ENCODE assay signal across 1 cellular context in the genomic region with DNA sequence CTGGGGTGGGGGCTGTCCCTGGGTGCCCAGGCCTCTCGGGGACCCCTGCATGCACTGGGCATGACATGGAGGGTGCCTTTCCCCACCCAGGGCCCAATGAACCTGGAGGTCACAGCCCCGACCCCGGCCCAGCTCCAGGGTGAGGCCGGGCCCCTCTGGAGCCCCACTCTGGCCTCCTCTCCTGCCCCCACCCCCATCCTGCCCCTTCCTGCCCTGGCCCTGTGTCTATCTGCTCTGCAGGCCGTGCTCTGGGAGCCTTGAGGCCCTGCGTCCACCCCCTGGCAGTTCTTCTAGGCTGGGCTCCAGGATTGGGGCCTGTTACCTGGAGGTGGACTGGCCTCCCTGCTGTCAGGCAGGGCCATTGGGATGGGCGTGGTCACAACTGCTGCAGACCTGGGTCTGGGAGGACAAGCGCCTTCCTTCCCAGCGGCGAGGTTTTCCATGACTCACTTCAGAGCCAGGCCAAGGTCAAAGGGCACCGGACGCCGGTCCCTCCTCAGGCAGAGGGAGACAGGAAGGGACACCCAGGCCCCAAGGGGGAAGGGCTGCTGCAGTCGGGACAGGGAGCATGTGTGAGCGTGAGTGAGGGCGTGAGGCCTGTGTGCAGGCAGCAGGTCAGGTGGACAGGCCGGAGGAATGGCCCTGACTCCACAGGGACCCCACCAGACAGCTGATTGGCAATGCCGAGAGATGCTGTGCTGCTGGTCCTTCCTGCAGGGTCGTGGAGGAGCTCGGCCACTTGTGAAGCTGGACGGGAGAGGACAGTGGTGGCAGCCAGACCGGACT.
TF ChIP-seq lines count a peak whose summit lies in the region.

No MANE protein-coding gene starts in this region.

TF ChIP-seq in HepG2, 621 proteins besides CTCF, POLR2A, EP300 and RAD21 (continued from another document and continues in another):
- TF ChIP-seq, protein P1, sequence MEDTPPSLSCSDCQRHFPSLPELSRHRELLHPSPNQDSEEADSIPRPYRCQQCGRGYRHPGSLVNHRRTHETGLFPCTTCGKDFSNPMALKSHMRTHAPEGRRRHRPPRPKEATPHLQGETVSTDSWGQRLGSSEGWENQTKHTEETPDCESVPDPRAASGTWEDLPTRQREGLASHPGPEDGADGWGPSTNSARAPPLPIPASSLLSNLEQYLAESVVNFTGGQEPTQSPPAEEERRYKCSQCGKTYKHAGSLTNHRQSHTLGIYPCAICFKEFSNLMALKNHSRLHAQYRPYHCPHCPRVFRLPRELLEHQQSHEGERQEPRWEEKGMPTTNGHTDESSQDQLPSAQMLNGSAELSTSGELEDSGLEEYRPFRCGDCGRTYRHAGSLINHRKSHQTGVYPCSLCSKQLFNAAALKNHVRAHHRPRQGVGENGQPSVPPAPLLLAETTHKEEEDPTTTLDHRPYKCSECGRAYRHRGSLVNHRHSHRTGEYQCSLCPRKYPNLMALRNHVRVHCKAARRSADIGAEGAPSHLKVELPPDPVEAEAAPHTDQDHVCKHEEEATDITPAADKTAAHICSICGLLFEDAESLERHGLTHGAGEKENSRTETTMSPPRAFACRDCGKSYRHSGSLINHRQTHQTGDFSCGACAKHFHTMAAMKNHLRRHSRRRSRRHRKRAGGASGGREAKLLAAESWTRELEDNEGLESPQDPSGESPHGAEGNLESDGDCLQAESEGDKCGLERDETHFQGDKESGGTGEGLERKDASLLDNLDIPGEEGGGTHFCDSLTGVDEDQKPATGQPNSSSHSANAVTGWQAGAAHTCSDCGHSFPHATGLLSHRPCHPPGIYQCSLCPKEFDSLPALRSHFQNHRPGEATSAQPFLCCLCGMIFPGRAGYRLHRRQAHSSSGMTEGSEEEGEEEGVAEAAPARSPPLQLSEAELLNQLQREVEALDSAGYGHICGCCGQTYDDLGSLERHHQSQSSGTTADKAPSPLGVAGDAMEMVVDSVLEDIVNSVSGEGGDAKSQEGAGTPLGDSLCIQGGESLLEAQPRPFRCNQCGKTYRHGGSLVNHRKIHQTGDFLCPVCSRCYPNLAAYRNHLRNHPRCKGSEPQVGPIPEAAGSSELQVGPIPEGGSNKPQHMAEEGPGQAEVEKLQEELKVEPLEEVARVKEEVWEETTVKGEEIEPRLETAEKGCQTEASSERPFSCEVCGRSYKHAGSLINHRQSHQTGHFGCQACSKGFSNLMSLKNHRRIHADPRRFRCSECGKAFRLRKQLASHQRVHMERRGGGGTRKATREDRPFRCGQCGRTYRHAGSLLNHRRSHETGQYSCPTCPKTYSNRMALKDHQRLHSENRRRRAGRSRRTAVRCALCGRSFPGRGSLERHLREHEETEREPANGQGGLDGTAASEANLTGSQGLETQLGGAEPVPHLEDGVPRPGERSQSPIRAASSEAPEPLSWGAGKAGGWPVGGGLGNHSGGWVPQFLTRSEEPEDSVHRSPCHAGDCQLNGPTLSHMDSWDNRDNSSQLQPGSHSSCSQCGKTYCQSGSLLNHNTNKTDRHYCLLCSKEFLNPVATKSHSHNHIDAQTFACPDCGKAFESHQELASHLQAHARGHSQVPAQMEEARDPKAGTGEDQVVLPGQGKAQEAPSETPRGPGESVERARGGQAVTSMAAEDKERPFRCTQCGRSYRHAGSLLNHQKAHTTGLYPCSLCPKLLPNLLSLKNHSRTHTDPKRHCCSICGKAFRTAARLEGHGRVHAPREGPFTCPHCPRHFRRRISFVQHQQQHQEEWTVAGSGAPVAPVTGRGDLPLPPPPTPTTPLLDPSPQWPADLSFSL (CRISPR knock-in tag; IDR thresholded peaks at IDR 0.05), result no peak
- TF ChIP-seq, protein P2, sequence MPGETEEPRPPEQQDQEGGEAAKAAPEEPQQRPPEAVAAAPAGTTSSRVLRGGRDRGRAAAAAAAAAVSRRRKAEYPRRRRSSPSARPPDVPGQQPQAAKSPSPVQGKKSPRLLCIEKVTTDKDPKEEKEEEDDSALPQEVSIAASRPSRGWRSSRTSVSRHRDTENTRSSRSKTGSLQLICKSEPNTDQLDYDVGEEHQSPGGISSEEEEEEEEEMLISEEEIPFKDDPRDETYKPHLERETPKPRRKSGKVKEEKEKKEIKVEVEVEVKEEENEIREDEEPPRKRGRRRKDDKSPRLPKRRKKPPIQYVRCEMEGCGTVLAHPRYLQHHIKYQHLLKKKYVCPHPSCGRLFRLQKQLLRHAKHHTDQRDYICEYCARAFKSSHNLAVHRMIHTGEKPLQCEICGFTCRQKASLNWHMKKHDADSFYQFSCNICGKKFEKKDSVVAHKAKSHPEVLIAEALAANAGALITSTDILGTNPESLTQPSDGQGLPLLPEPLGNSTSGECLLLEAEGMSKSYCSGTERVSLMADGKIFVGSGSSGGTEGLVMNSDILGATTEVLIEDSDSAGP (CRISPR knock-in tag; IDR thresholded peaks at IDR 0.05; ENCODE audit: borderline replicate concordance), result peak; percentile 70; the same call in 1 of the 2 replicates
- TF ChIP-seq ZNF709 (CRISPR knock-in tag; IDR thresholded peaks at IDR 0.05) (no peak), ZNF737 (CRISPR knock-in tag; IDR thresholded peaks at IDR 0.05; ENCODE audit: borderline replicate concordance) (no peak), CBX5 (CRISPR knock-in tag; IDR thresholded peaks at IDR 0.05; ENCODE audit: borderline replicate concordance) (no peak), ZNF282 (IDR thresholded peaks at IDR 0.05; ENCODE audit: partially characterized antibody) (no peak), ZNF777 (CRISPR knock-in tag; IDR thresholded peaks at IDR 0.05) (no peak), ZNF678 (CRISPR knock-in tag; IDR thresholded peaks at IDR 0.05) (no peak), NR3C1 (CRISPR knock-in tag; IDR thresholded peaks at IDR 0.05) (no peak), ZNF234 (CRISPR knock-in tag; conservative IDR thresholded peaks at IDR 0.05) (no peak), ZNF510 (CRISPR knock-in tag; IDR thresholded peaks at IDR 0.05; ENCODE audit: low read depth) (no peak), ZNF556 (CRISPR knock-in tag; IDR thresholded peaks at IDR 0.05; ENCODE audit: borderline replicate concordance) (no peak), MED13 (CRISPR knock-in tag; IDR thresholded peaks at IDR 0.05) (no peak), IKZF1 (IDR thresholded peaks at IDR 0.05) (no peak), SP140L (CRISPR knock-in tag; IDR thresholded peaks at IDR 0.05; ENCODE audit: borderline replicate concordance) (no peak), SOX5 (CRISPR knock-in tag; IDR thresholded peaks at IDR 0.05; ENCODE audit: borderline replicate concordance) (peak; percentile 81; the same call in 1 of the 2 replicates), MEF2D (CRISPR knock-in tag; IDR thresholded peaks at IDR 0.05) (no peak), RFX3 (CRISPR knock-in tag; IDR thresholded peaks at IDR 0.05) (no peak), ZBTB7B (CRISPR knock-in tag; IDR thresholded peaks at IDR 0.05) (peak; percentile 60; the same call in 1 of the 2 replicates), ZNF879 (CRISPR knock-in tag; IDR thresholded peaks at IDR 0.05) (no peak), SNRNP70 (IDR thresholded peaks at IDR 0.05; ENCODE audit: low read depth, low read length) (no peak), ZNF850 (CRISPR knock-in tag; conservative IDR thresholded peaks at IDR 0.05) (no peak), ZNF343 (CRISPR knock-in tag; IDR thresholded peaks at IDR 0.05) (no peak), ZNF143 (CRISPR knock-in tag; IDR thresholded peaks at IDR 0.05) (0 out of 2 replicates have a peak, but pooled peaks have one; percentile 44), ZNF598 (CRISPR knock-in tag; IDR thresholded peaks at IDR 0.05; ENCODE audit: borderline replicate concordance) (no peak), ZNF547 (CRISPR knock-in tag; IDR thresholded peaks at IDR 0.05) (peak; percentile 71; the same call in 1 of the 2 replicates), BCL6 (CRISPR knock-in tag; IDR thresholded peaks at IDR 0.05) (peak; percentile 31; the same call in 1 of the 2 replicates)
- TF ChIP-seq, protein P3, sequence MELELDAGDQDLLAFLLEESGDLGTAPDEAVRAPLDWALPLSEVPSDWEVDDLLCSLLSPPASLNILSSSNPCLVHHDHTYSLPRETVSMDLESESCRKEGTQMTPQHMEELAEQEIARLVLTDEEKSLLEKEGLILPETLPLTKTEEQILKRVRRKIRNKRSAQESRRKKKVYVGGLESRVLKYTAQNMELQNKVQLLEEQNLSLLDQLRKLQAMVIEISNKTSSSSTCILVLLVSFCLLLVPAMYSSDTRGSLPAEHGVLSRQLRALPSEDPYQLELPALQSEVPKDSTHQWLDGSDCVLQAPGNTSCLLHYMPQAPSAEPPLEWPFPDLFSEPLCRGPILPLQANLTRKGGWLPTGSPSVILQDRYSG (CRISPR knock-in tag; IDR thresholded peaks at IDR 0.05), result 0 out of 2 replicates have a peak, but pooled peaks have one; percentile 24
- TF ChIP-seq, protein P4, sequence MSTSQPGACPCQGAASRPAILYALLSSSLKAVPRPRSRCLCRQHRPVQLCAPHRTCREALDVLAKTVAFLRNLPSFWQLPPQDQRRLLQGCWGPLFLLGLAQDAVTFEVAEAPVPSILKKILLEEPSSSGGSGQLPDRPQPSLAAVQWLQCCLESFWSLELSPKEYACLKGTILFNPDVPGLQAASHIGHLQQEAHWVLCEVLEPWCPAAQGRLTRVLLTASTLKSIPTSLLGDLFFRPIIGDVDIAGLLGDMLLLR (CRISPR knock-in tag; IDR thresholded peaks at IDR 0.05), result no peak; the same call in none of the 2 replicates
- TF ChIP-seq, protein P5, sequence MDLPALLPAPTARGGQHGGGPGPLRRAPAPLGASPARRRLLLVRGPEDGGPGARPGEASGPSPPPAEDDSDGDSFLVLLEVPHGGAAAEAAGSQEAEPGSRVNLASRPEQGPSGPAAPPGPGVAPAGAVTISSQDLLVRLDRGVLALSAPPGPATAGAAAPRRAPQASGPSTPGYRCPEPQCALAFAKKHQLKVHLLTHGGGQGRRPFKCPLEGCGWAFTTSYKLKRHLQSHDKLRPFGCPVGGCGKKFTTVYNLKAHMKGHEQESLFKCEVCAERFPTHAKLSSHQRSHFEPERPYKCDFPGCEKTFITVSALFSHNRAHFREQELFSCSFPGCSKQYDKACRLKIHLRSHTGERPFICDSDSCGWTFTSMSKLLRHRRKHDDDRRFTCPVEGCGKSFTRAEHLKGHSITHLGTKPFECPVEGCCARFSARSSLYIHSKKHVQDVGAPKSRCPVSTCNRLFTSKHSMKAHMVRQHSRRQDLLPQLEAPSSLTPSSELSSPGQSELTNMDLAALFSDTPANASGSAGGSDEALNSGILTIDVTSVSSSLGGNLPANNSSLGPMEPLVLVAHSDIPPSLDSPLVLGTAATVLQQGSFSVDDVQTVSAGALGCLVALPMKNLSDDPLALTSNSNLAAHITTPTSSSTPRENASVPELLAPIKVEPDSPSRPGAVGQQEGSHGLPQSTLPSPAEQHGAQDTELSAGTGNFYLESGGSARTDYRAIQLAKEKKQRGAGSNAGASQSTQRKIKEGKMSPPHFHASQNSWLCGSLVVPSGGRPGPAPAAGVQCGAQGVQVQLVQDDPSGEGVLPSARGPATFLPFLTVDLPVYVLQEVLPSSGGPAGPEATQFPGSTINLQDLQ (CRISPR knock-in tag; IDR thresholded peaks at IDR 0.05), result no peak
- TF ChIP-seq, protein P6, sequence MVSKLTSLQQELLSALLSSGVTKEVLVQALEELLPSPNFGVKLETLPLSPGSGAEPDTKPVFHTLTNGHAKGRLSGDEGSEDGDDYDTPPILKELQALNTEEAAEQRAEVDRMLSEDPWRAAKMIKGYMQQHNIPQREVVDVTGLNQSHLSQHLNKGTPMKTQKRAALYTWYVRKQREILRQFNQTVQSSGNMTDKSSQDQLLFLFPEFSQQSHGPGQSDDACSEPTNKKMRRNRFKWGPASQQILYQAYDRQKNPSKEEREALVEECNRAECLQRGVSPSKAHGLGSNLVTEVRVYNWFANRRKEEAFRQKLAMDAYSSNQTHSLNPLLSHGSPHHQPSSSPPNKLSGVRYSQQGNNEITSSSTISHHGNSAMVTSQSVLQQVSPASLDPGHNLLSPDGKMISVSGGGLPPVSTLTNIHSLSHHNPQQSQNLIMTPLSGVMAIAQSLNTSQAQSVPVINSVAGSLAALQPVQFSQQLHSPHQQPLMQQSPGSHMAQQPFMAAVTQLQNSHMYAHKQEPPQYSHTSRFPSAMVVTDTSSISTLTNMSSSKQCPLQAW (CRISPR knock-in tag; IDR thresholded peaks at IDR 0.05), result peak; percentile 72
- TF ChIP-seq, protein P7, sequence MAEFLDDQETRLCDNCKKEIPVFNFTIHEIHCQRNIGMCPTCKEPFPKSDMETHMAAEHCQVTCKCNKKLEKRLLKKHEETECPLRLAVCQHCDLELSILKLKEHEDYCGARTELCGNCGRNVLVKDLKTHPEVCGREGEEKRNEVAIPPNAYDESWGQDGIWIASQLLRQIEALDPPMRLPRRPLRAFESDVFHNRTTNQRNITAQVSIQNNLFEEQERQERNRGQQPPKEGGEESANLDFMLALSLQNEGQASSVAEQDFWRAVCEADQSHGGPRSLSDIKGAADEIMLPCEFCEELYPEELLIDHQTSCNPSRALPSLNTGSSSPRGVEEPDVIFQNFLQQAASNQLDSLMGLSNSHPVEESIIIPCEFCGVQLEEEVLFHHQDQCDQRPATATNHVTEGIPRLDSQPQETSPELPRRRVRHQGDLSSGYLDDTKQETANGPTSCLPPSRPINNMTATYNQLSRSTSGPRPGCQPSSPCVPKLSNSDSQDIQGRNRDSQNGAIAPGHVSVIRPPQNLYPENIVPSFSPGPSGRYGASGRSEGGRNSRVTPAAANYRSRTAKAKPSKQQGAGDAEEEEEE (CRISPR knock-in tag; IDR thresholded peaks at IDR 0.05; ENCODE audit: borderline replicate concordance), result no peak
- TF ChIP-seq, protein P8, sequence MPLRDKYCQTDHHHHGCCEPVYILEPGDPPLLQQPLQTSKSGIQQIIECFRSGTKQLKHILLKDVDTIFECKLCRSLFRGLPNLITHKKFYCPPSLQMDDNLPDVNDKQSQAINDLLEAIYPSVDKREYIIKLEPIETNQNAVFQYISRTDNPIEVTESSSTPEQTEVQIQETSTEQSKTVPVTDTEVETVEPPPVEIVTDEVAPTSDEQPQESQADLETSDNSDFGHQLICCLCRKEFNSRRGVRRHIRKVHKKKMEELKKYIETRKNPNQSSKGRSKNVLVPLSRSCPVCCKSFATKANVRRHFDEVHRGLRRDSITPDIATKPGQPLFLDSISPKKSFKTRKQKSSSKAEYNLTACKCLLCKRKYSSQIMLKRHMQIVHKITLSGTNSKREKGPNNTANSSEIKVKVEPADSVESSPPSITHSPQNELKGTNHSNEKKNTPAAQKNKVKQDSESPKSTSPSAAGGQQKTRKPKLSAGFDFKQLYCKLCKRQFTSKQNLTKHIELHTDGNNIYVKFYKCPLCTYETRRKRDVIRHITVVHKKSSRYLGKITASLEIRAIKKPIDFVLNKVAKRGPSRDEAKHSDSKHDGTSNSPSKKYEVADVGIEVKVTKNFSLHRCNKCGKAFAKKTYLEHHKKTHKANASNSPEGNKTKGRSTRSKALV (CRISPR knock-in tag; IDR thresholded peaks at IDR 0.05), result no peak
- TF ChIP-seq, protein P9, sequence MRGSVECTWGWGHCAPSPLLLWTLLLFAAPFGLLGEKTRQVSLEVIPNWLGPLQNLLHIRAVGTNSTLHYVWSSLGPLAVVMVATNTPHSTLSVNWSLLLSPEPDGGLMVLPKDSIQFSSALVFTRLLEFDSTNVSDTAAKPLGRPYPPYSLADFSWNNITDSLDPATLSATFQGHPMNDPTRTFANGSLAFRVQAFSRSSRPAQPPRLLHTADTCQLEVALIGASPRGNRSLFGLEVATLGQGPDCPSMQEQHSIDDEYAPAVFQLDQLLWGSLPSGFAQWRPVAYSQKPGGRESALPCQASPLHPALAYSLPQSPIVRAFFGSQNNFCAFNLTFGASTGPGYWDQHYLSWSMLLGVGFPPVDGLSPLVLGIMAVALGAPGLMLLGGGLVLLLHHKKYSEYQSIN (CRISPR knock-in tag; IDR thresholded peaks at IDR 0.05; ENCODE audit: borderline replicate concordance), result no peak
